Comparison of ENCODE assay signal across 18 cellular contexts in genomic region chr18:79733135-79733609, GRCh38.
"Had no signal": no experiment of that assay in that cellular context is flagged by ENCODE, and none has a peak within 500 bp of the region (broad histone marks: within the 10 kb centered on the region; RNA-seq: fewer than 3 reads in every experiment).

No MANE protein-coding gene starts in this region.

- H3K27me3 ChIP-seq: colonic mucosa, right atrium auricular region, sigmoid colon, stomach, transverse colon, uterus had no signal

- H3K27ac ChIP-seq: colonic mucosa, right atrium auricular region, sigmoid colon, skin epidermis, stomach, thoracic aorta, transverse colon, uterus had no signal

- H3K9me3 ChIP-seq: colonic mucosa, uterus had no signal

- H3K4me3 ChIP-seq: colonic mucosa, mucosa of descending colon, right atrium auricular region, sigmoid colon, skin epidermis, stomach, thoracic aorta, transverse colon, uterus had no signal

- H3K36me3 ChIP-seq: uterus had no signal

- H3K4me1 ChIP-seq: colonic mucosa, right atrium auricular region, sigmoid colon, stomach, transverse colon, uterus had no signal

- DNase-seq: colonic mucosa; dermis blood vessel endothelial cell; endodermal cell; foreskin melanocyte; hippocampal formation; left colon; mucosa of descending colon; sigmoid colon; stimulated activated CD4-positive, alpha-beta T cell treated with anti-CD3 and anti-CD28 coated beads, Interleukin-2, amount 100 ng/mL, for 24 hours; stimulated activated CD4-positive, alpha-beta T cell treated with anti-CD3 and anti-CD28 coated beads, Interleukin-4, amount 100 ng/mL, for 4 hours; stimulated activated naive CD4-positive, alpha-beta T cell; stomach; transverse colon; uterus had no signal

- ATAC-seq: left colon; mucosa of descending colon; naive thymus-derived CD8-positive, alpha-beta T cell had no signal
